Comparison of ENCODE assay signal across 25 cellular contexts in genomic region chrX:810186-810585, GRCh38.
"Had no signal": no experiment of that assay in that cellular context is flagged by ENCODE, and none has a peak within 500 bp of the region (broad histone marks: within the 10 kb centered on the region; RNA-seq: fewer than 3 reads in every experiment).

No MANE protein-coding gene starts in this region.

- ATAC-seq: activated CD4-positive, CD25-positive, alpha-beta regulatory T cell treated with anti-CD3 and anti-CD28 coated beads, Interleukin-2, amount 50 U/mL, for 24 hours; activated CD8-positive, alpha-beta T cell treated with anti-CD3 and anti-CD28 coated beads for 36 hours; gastroesophageal sphincter; SK-N-SH treated with all-trans-retinoic acid at 6 μM for 48 hours; T-helper 17 cell had no signal

- H3K36me3 ChIP-seq: brain microvascular endothelial cell, esophagus squamous epithelium, gastroesophageal sphincter, WERI-Rb-1 had no signal

- H3K27ac ChIP-seq: brain microvascular endothelial cell, esophagus squamous epithelium, gastroesophageal sphincter, WERI-Rb-1 had no signal

- H3K4me3 ChIP-seq: esophagus squamous epithelium, gastroesophageal sphincter had no signal

- H3K27me3 ChIP-seq: brain microvascular endothelial cell had no signal

- DNase-seq: activated B cell treated with CpG ODN at 0.5 μM for 24 hours; activated CD4-positive, alpha-beta T cell treated with anti-CD3 and anti-CD28 coated beads for 48 hours; activated CD4-positive, alpha-beta T cell treated with anti-CD3 and anti-CD28 coated beads, Interleukin-2, amount 50 U/mL, for 1 hour; activated CD4-positive, alpha-beta T cell treated with anti-CD3 and anti-CD28 coated beads, Interleukin-2, amount 50 U/mL, for 48 hours; activated CD8-positive, alpha-beta memory T cell treated with anti-CD3 and anti-CD28 coated beads for 24 hours; activated CD8-positive, alpha-beta T cell treated with anti-CD3 and anti-CD28 coated beads for 36 hours; activated gamma-delta T cell treated with Interleukin-2 at 50 U/mL for 16 hours; activated naive CD4-positive, alpha-beta T cell treated with anti-CD3 and anti-CD28 coated beads, Interleukin-2, amount 50 U/mL, for 16 hours; activated naive CD4-positive, alpha-beta T cell treated with Interleukin-2 at 50 U/mL for 16 hours; activated T-cell treated with anti-CD3 and anti-CD28 coated beads, Interleukin-2, amount 50 U/mL, for 1 hour; activated T-cell treated with anti-CD3 and anti-CD28 coated beads, Interleukin-2, amount 50 U/mL, for 48 hours; amniotic stem cell; anterior cingulate cortex; brain microvascular endothelial cell; caudate nucleus; effector CD8-positive, alpha-beta T cell; esophagus squamous epithelium; foreskin melanocyte; T-helper 1 cell; T-helper 17 cell; T1000; WERI-Rb-1 had no signal

- H3K4me1 ChIP-seq: esophagus squamous epithelium, gastroesophageal sphincter had no signal
